ENCODE assay signal across 20 cellular contexts in the genomic region with DNA sequence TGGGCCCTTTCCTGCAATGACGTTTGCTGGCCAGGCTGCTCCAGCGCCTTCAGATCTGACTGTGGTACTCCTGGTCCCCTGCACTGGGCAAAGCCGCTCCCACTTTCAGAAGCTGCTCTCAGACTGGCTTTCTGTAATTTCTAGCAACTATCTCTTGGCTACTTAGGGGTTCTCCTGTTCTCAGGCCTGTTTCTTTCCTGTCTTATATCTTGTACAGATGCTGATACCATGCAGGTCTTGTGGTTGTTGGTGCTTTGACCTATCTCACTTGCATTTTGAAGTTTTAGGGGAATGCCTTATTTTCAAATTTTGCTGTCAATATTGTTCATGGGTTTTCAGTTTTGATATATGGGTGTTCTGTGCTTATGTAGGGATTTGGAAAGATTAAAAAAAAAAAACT.
"Had no signal": no experiment of that assay in that cellular context is flagged by ENCODE, and none has a peak within 500 bp of the region (broad histone marks: within the 10 kb centered on the region; RNA-seq: fewer than 3 reads in every experiment).

No MANE protein-coding gene starts in this region.

- H3K4me1 Mint-ChIP-seq: activated CD4-positive, alpha-beta T cell treated with anti-CD3 and anti-CD28 coated beads for 36 hours; immature natural killer cell; stimulated activated memory B cell treated with anti-CD40 and anti-IgM and Interleukin-4, amounts not matched to agents 10 μg/mL and 1 μg/mL and 100 μg/mL, for 72 hours had no signal

- ATAC-seq: activated CD4-positive, alpha-beta T cell treated with anti-CD3 and anti-CD28 coated beads for 36 hours; activated CD8-positive, alpha-beta memory T cell treated with anti-CD3 and anti-CD28 coated beads, Interleukin-2, amount 10 ng/mL, durations not matched to agents 7 days and 5 days; gastrocnemius medialis; heart left ventricle; left cardiac atrium; lower lobe of right lung; pancreas; stimulated activated memory B cell treated with anti-CD40 and anti-IgM and Interleukin-4, amounts not matched to agents 10 μg/mL and 1 μg/mL and 100 μg/mL, for 72 hours had no signal

- H3K4me1 ChIP-seq: gastrocnemius medialis, heart left ventricle, lower lobe of right lung, pancreas, tibial nerve, vagina had no signal

- H3K4me3 ChIP-seq: gastrocnemius medialis, heart left ventricle, lower lobe of right lung, pancreas, tibial nerve, vagina had no signal

- H3K27ac Mint-ChIP-seq: activated CD4-positive, alpha-beta memory T cell treated with anti-CD3 and anti-CD28 coated beads for 36 hours; activated CD4-positive, alpha-beta T cell treated with anti-CD3 and anti-CD28 coated beads for 36 hours; activated CD8-positive, alpha-beta memory T cell treated with anti-CD3 and anti-CD28 coated beads, Interleukin-2, amount 10 ng/mL, durations not matched to agents 7 days and 5 days; activated naive CD8-positive, alpha-beta T cell; dendritic cell treated with granulocyte-macrophage colony-stimulating factor and Interleukin-4, amounts not matched to agents 40 ng/mL and 50 ng/mL, for 4 days; immature natural killer cell; stimulated activated memory B cell treated with anti-CD40 and anti-IgM and Interleukin-4, amounts not matched to agents 10 μg/mL and 1 μg/mL and 100 μg/mL, for 72 hours had no signal

- H3K4me3 Mint-ChIP-seq: activated CD4-positive, alpha-beta memory T cell treated with anti-CD3 and anti-CD28 coated beads for 36 hours; activated CD4-positive, alpha-beta T cell treated with anti-CD3 and anti-CD28 coated beads for 36 hours; activated CD8-positive, alpha-beta memory T cell treated with anti-CD3 and anti-CD28 coated beads, Interleukin-2, amount 10 ng/mL, durations not matched to agents 7 days and 5 days; activated naive CD8-positive, alpha-beta T cell; dendritic cell treated with granulocyte-macrophage colony-stimulating factor and Interleukin-4, amounts not matched to agents 40 ng/mL and 50 ng/mL, for 4 days; immature natural killer cell; stimulated activated memory B cell treated with anti-CD40 and anti-IgM and Interleukin-4, amounts not matched to agents 10 μg/mL and 1 μg/mL and 100 μg/mL, for 72 hours had no signal

- H3K9me3 Mint-ChIP-seq: activated CD4-positive, alpha-beta memory T cell treated with anti-CD3 and anti-CD28 coated beads for 36 hours; immature natural killer cell had no signal

- H3K36me3 Mint-ChIP-seq: activated CD4-positive, alpha-beta memory T cell treated with anti-CD3 and anti-CD28 coated beads for 36 hours; activated CD8-positive, alpha-beta memory T cell treated with anti-CD3 and anti-CD28 coated beads, Interleukin-2, amount 10 ng/mL, durations not matched to agents 7 days and 5 days; activated naive CD8-positive, alpha-beta T cell; immature natural killer cell; stimulated activated memory B cell treated with anti-CD40 and anti-IgM and Interleukin-4, amounts not matched to agents 10 μg/mL and 1 μg/mL and 100 μg/mL, for 72 hours had no signal

- H3K27ac ChIP-seq: brain microvascular endothelial cell, gastrocnemius medialis, heart left ventricle, lower lobe of right lung, pancreas, tibial nerve, vagina had no signal

- H3K27me3 ChIP-seq: brain microvascular endothelial cell, gastrocnemius medialis, pancreas, tibial nerve, vagina had no signal

- H3K9me3 ChIP-seq: gastrocnemius medialis, heart left ventricle, lower lobe of right lung, pancreas, tibial nerve, vagina had no signal

- DNase-seq: activated CD4-positive, alpha-beta memory T cell treated with anti-CD3 and anti-CD28 coated beads for 36 hours; activated CD4-positive, alpha-beta T cell treated with anti-CD3 and anti-CD28 coated beads for 36 hours; activated CD8-positive, alpha-beta memory T cell treated with anti-CD3 and anti-CD28 coated beads, Interleukin-2, amount 10 ng/mL, durations not matched to agents 7 days and 5 days; activated gamma-delta T cell treated with Interleukin-2 at 50 U/mL for 16 hours; activated T-cell treated with anti-CD3 and anti-CD28 coated beads, Interleukin-2, amount 50 U/mL, for 1 hour; brain microvascular endothelial cell; gastrocnemius medialis; heart left ventricle; immature natural killer cell; left cardiac atrium; lower lobe of right lung; midbrain; pancreas; substantia nigra; T-helper 2 cell had no signal

- H3K36me3 ChIP-seq: brain microvascular endothelial cell, gastrocnemius medialis, heart left ventricle, lower lobe of right lung, pancreas, tibial nerve, vagina had no signal
